Comparison of ENCODE assay signal across 17 cellular contexts in genomic region chr3:149588909-149589308, GRCh38.
DNase-seq lines count a peak whose midpoint lies in the region; ATAC-seq and TF ChIP-seq lines count a peak whose summit lies in the region.
"Had no signal": no experiment of that assay in that cellular context is flagged by ENCODE, and none has a peak within 500 bp of the region (broad histone marks: within the 10 kb centered on the region; RNA-seq: fewer than 3 reads in every experiment).

No MANE protein-coding gene starts in this region.

- H3K4me3 ChIP-seq in SK-N-SH (ENCODE audit: low read depth in 2 of 2, low read length in 1 of 2) (no peak overlapping the region), lung (no peak overlapping the region), transverse colon (no peak overlapping the region)
- H3K4me3 ChIP-seq: body of pancreas, neural progenitor cell, thoracic aorta had no signal

- POLR2A ChIA-PET in SK-N-SH (lab: Yijun Ruan, JAX), result no interaction called here

- H3K9me3 ChIP-seq in SK-N-SH (no peaks in the 10 kb centered on the region), lung (ENCODE audit: control insufficient read depth in 2 of 2, insufficient read depth in 1 of 2, low read length in 1 of 2) (no peaks in the 10 kb centered on the region), transverse colon (no peaks in the 10 kb centered on the region)
- H3K9me3 ChIP-seq: body of pancreas, thoracic aorta had no signal

- H3K36me3 Mint-ChIP-seq in brain, result no peaks in the 10 kb centered on the region
- H3K36me3 Mint-ChIP-seq: neural progenitor cell had no signal

- peaks cover 84% of the 10 kb centered on the region for H3K4me1 Mint-ChIP-seq in brain
- H3K4me1 Mint-ChIP-seq: activated CD4-positive, alpha-beta memory T cell treated with anti-CD3 and anti-CD28 coated beads, Interleukin-2, amount 10 ng/mL, durations not matched to agents 7 days and 5 days had no signal

- ATAC-seq in SK-N-SH treated with all-trans-retinoic acid at 6 μM for 48 hours, result peak; percentile 17; the same call in 1 of the 3 replicates
- no peak for ATAC-seq in lung (ENCODE audit: insufficient read depth, low FRiP score)
- no peak for ATAC-seq in HG03108 (IDR thresholded peaks at IDR 0.05; ENCODE audit: unreplicated experiment)
- ATAC-seq in GM21825 (IDR thresholded peaks at IDR 0.05; ENCODE audit: unreplicated experiment), result no peak
- no peak for ATAC-seq in HG02678 (IDR thresholded peaks at IDR 0.05; ENCODE audit: unreplicated experiment)
- ATAC-seq: body of pancreas had no signal

- peaks cover 87% of the 10 kb centered on the region for H3K79me2 ChIP-seq in SK-N-SH (ENCODE audit: insufficient read depth)

- TF ChIP-seq CTCF in SK-N-SH (IDR thresholded peaks at IDR 0.05) (no peak), brain (conservative IDR thresholded peaks at IDR 0.05) (no peak), lung (IDR thresholded peaks at IDR 0.05; ENCODE audit: control extremely low read depth, extremely low read depth) (no peak), transverse colon (IDR thresholded peaks at IDR 0.05) (no peak)

- TF ChIP-seq EP300 in SK-N-SH (IDR thresholded peaks at IDR 0.05; ENCODE audit: borderline replicate concordance in 1 of 2, low read depth in 1 of 2, low read length in 1 of 2) (no peak), transverse colon (IDR thresholded peaks at IDR 0.05; ENCODE audit: low read depth) (no peak)

- intact Hi-C loops in transverse colon (cut with DNase I; ENCODE audit: low total_unique reads), result no loop called here

- no peak for TF ChIP-seq POLR2A in transverse colon (IDR thresholded peaks at IDR 0.05)

- peaks cover 0 to 65% of the 10 kb centered on the region in 2 experiments; a peak in 2 of 4 replicates for H3K4me1 ChIP-seq in SK-N-SH (ENCODE audit: control insufficient read depth in 1 of 2, insufficient read depth in 2 of 2, low read depth in 1 of 2, low read length in 1 of 2)
- peaks cover 8 to 30% of the 10 kb centered on the region in 2 donors for H3K4me1 ChIP-seq in lung (ENCODE audit: control insufficient read depth in 2 of 2, insufficient read depth in 2 of 2, low read length in 2 of 2)
- peaks cover 0 to 28% (median 1%) of the 10 kb centered on the region in 4 donors for H3K4me1 ChIP-seq in transverse colon

- no peaks in the 10 kb centered on the region for H3K27me3 Mint-ChIP-seq in brain

- H3K9ac ChIP-seq in SK-N-SH, result no peak overlapping the region
- H3K9ac ChIP-seq: neural progenitor cell had no signal

- 87% methylated on average over 4 of the region's 4 CpGs for WGBS in SK-N-SH (ENCODE audit: low lambda C conversion rate)
- 54 to 61% methylated on average over 4 of the region's 4 CpGs for WGBS in lung, 2 donors
- 42 to 59% methylated on average over 4 of the region's 4 CpGs for WGBS in transverse colon (ENCODE audit: low coverage in 1 of 2), 2 donors

- CTCF ChIA-PET in SK-N-SH (lab: Yijun Ruan, JAX), result interaction anchor here (1.3 kb wide), 1 partner anchor 58 kb away, joined by 5 read pairs; no protein-coding TSS in a partner anchor

- H3F3A ChIP-seq in SK-N-SH (replicated peaks; ENCODE audit: insufficient read depth), result peaks cover 21% of the 10 kb centered on the region

- no peaks in the 10 kb centered on the region for H3K9me3 Mint-ChIP-seq in brain
- H3K9me3 Mint-ChIP-seq: activated CD4-positive, alpha-beta memory T cell treated with anti-CD3 and anti-CD28 coated beads, Interleukin-2, amount 10 ng/mL, durations not matched to agents 7 days and 5 days; neural progenitor cell had no signal

- H3K36me3 ChIP-seq in SK-N-SH (replicated peaks in 1 of 2; ENCODE audit: control insufficient read depth in 1 of 2, insufficient read depth in 2 of 2, low read length in 1 of 2), result no peaks in the 10 kb centered on the region
- no peaks in the 10 kb centered on the region for H3K36me3 ChIP-seq in lung (ENCODE audit: control insufficient read depth in 2 of 2, insufficient read depth in 2 of 2, low read length in 2 of 2)
- no peaks in the 10 kb centered on the region for H3K36me3 ChIP-seq in transverse colon
- H3K36me3 ChIP-seq: neural progenitor cell, thoracic aorta had no signal

- H2AFZ ChIP-seq in SK-N-SH (ENCODE audit: low read depth), result no peak overlapping the region
- H2AFZ ChIP-seq: neural progenitor cell had no signal

- H4K20me1 ChIP-seq in SK-N-SH (ENCODE audit: insufficient read depth), result no peaks in the 10 kb centered on the region

- no peak for DNase-seq in SK-N-SH
- no peak for DNase-seq in lung (ENCODE audit: low spot score)
- DNase-seq in transverse colon, result no peak
- DNase-seq: activated CD4-positive, alpha-beta memory T cell treated with anti-CD3 and anti-CD28 coated beads, Interleukin-2, amount 10 ng/mL, durations not matched to agents 7 days and 5 days; activated effector memory CD4-positive, alpha-beta T cell treated with Interleukin-2 at 50 U/mL for 16 hours; body of pancreas; DMS153; effector CD8-positive, alpha-beta T cell; stimulated activated CD4-positive, alpha-beta T cell treated with anti-CD3 and anti-CD28 coated beads, Interleukin-12 subunit alpha, Interleukin-12 subunit beta, amount 100 ng/mL, for 4 hours; T-helper 9 cell had no signal

- peak overlapping the region in 1 of 5 experiments; percentile 7 for H3K4me3 Mint-ChIP-seq in brain
- H3K4me3 Mint-ChIP-seq: activated CD4-positive, alpha-beta memory T cell treated with anti-CD3 and anti-CD28 coated beads, Interleukin-2, amount 10 ng/mL, durations not matched to agents 7 days and 5 days; neural progenitor cell had no signal

- peak overlapping the region in 1 of 2 experiments; percentile 43; a peak in 1 of 4 replicates for H3K27ac ChIP-seq in SK-N-SH (ENCODE audit: low read depth in 2 of 2, low read length in 1 of 2)
- peak overlapping the region; percentile 26 to 70 for H3K27ac ChIP-seq in lung (ENCODE audit: low read depth in 1 of 2, low read length in 1 of 2)
- peak overlapping the region in 3 of 4 donors; percentile 25 to 44 (median 27) for H3K27ac ChIP-seq in transverse colon
- H3K27ac ChIP-seq: neural progenitor cell had no signal

- no peak overlapping the region for H3K4me2 ChIP-seq in SK-N-SH
- H3K4me2 ChIP-seq: neural progenitor cell had no signal

- H3K9me2 ChIP-seq in SK-N-SH, result no peaks in the 10 kb centered on the region

- in situ Hi-C loops in transverse colon (cut with MboI; ENCODE audit: low pct_ligation_motif_present in 1 of 4, low pct_unique_long_range_greater_than_20kb in 1 of 4, low sequenced_read_pairs in 3 of 4), result no loop called here

- no peak for TF ChIP-seq RAD21 in SK-N-SH (IDR thresholded peaks at IDR 0.05; ENCODE audit: low read length)

- no peaks in the 10 kb centered on the region for H3K27me3 ChIP-seq in SK-N-SH (ENCODE audit: insufficient read depth)
- no peaks in the 10 kb centered on the region for H3K27me3 ChIP-seq in lung (ENCODE audit: control insufficient read depth, insufficient read depth)
- peaks cover 5% of the 10 kb centered on the region for H3K27me3 ChIP-seq in transverse colon
- H3K27me3 ChIP-seq: body of pancreas, neural progenitor cell had no signal

- H3K27ac Mint-ChIP-seq in brain, result peak overlapping the region in 4 of 5 experiments; percentile 1 to 75 (median 50)
- H3K27ac Mint-ChIP-seq: activated CD4-positive, alpha-beta memory T cell treated with anti-CD3 and anti-CD28 coated beads, Interleukin-2, amount 10 ng/mL, durations not matched to agents 7 days and 5 days had no signal

TF ChIP-seq in SK-N-SH treated with all-trans-retinoic acid at 6 μM for 48 hours, 23 proteins besides CTCF, POLR2A, EP300 and RAD21 (continues in another document):
- TF ChIP-seq CSDC2 (CRISPR knock-in tag; IDR thresholded peaks at IDR 0.05), result no peak
- no peak for TF ChIP-seq POU6F1 (CRISPR knock-in tag; IDR thresholded peaks at IDR 0.05; ENCODE audit: borderline replicate concordance, low read depth)
- no peak for TF ChIP-seq BACH2 (CRISPR knock-in tag; IDR thresholded peaks at IDR 0.05; ENCODE audit: borderline replicate concordance)
- no peak for TF ChIP-seq RARB (CRISPR knock-in tag; IDR thresholded peaks at IDR 0.05)

TF ChIP-seq in SK-N-SH, 30 proteins besides CTCF, POLR2A, EP300 and RAD21:
- no peak for TF ChIP-seq REST (IDR thresholded peaks at IDR 0.05; ENCODE audit: low read depth, low read length)
- TF ChIP-seq TEAD4 (IDR thresholded peaks at IDR 0.05; ENCODE audit: borderline replicate concordance, insufficient read depth), result no peak
- no peak for TF ChIP-seq USF1 (IDR thresholded peaks at IDR 0.05; ENCODE audit: borderline replicate concordance, low read depth)
- TF ChIP-seq SIN3A (IDR thresholded peaks at IDR 0.05; ENCODE audit: borderline replicate concordance, low read depth, low read length), result no peak
TF ChIP-seq in SK-N-SH: peak in this region for 0.
